9 cellular contexts compared by ENCODE assay signal in genomic region chr9:132651259-132651658, GRCh38. TPM values are rescaled to one million over a fixed set of nuclear protein-coding genes. Genes with fewer than 3 reads are reported as not detected.
DNase-seq lines count a peak whose midpoint lies in the region; ATAC-seq, FAIRE-seq and TF ChIP-seq lines count a peak whose summit lies in the region.
"Had no signal": no experiment of that assay in that cellular context is flagged by ENCODE, and none has a peak within 500 bp of the region (broad histone marks: within the 10 kb centered on the region; RNA-seq: fewer than 3 reads in every experiment).

No MANE protein-coding gene starts in this region.

- no peak overlapping the region for H3K27ac ChIP-seq in endothelial cell of umbilical vein (ENCODE audit: insufficient read depth, low read depth, low read length)
- H3K27ac ChIP-seq: tibial artery had no signal

- no peaks in the 10 kb centered on the region for H3K27me3 ChIP-seq in endothelial cell of umbilical vein (ENCODE audit: control insufficient read depth in 2 of 2, insufficient read depth in 2 of 2, low read length in 2 of 2)
- H3K27me3 ChIP-seq: tibial artery had no signal

- no peak for FAIRE-seq in endothelial cell of umbilical vein (lab: Jason Lieb, UNC)

- H3K4me1 ChIP-seq in endothelial cell of umbilical vein (ENCODE audit: control insufficient read depth, extremely low read depth, insufficient read depth, low read length): no peaks in the 10 kb centered on the region
- H3K4me1 ChIP-seq: tibial artery had no signal

- H3K79me2 ChIP-seq in endothelial cell of umbilical vein (ENCODE audit: control insufficient read depth, insufficient read depth, low read length): no peaks in the 10 kb centered on the region

- no peak for TF ChIP-seq POLR2A in endothelial cell of umbilical vein (IDR thresholded peaks at IDR 0.05; ENCODE audit: low read depth, low read length)

- peak in 1 of 2 donors; percentile 24 for TF ChIP-seq CTCF in endothelial cell of umbilical vein (IDR thresholded peaks at IDR 0.05; ENCODE audit: extremely low read depth in 1 of 2, insufficient read depth in 1 of 2, low read depth in 1 of 2, low read length in 2 of 2)

- no peak for ATAC-seq in HG02981 (IDR thresholded peaks at IDR 0.05; ENCODE audit: unreplicated experiment)

- DNase-seq in activated CD4-positive, alpha-beta T cell treated with anti-CD3 and anti-CD28 coated beads for 48 hours: peak; percentile 4
- DNase-seq in activated CD4-positive, alpha-beta T cell treated with anti-CD3 and anti-CD28 coated beads, Interleukin-2, amount 50 U/mL, for 4 hours: no peak
- DNase-seq in NCI-H69 (lab: John Stamatoyannopoulos, UW): peak; percentile 58
- peak; percentile 22 for DNase-seq in endothelial cell of umbilical vein (ENCODE audit: low read depth, low spot score)
- peak; percentile 66 for DNase-seq in stromal cell of bone marrow (ENCODE audit: low read depth)
- no peak for DNase-seq in activated effector memory CD4-positive, alpha-beta T cell treated with anti-CD3 and anti-CD28 coated beads, Interleukin-2, amount 50 U/mL, for 16 hours
- DNase-seq in GDM1 (lab: John Stamatoyannopoulos, UW): no peak
- DNase-seq: tibial artery had no signal

- no peaks in the 10 kb centered on the region for H3K9me3 ChIP-seq in endothelial cell of umbilical vein (replicated peaks; ENCODE audit: control insufficient read depth, insufficient read depth, low read length)
- H3K9me3 ChIP-seq: tibial artery had no signal

- dilution Hi-C loops in endothelial cell of umbilical vein (cut with MboI; ENCODE audit: extremely low pct_ligation_motif_present, low sequenced_read_pairs): no loop called here

- no peak overlapping the region for H3K9ac ChIP-seq in endothelial cell of umbilical vein (replicated peaks; ENCODE audit: extremely low read depth, insufficient read depth, low read length)

- H4K20me1 ChIP-seq in endothelial cell of umbilical vein (replicated peaks; ENCODE audit: control insufficient read depth, extremely low read depth, insufficient read depth, low read length): no peaks in the 10 kb centered on the region

- no peak overlapping the region for H3K4me3 ChIP-seq in endothelial cell of umbilical vein (replicated peaks in 1 of 3; ENCODE audit: insufficient read depth in 1 of 3, low read depth in 1 of 3, low read length in 3 of 3)
- H3K4me3 ChIP-seq: tibial artery had no signal

- H3K9me1 ChIP-seq in endothelial cell of umbilical vein (replicated peaks; ENCODE audit: control insufficient read depth, extremely low read depth, insufficient read depth, low read length): no peaks in the 10 kb centered on the region

- H2AFZ ChIP-seq in endothelial cell of umbilical vein (ENCODE audit: low read depth, low read length): no peak overlapping the region

- H3K36me3 ChIP-seq in endothelial cell of umbilical vein (ENCODE audit: control insufficient read depth in 2 of 2, extremely low read depth in 1 of 2, insufficient read depth in 2 of 2, low read length in 2 of 2): peaks cover 9 to 20% of the 10 kb centered on the region in 2 experiments

- CTCF ChIA-PET in endothelial cell of umbilical vein (lab: Charles Lee): interaction anchor here (1.0 kb wide), 1 partner anchor 14 kb away, joined by 3 read pairs; no protein-coding TSS in a partner anchor

- intact Hi-C loops in endothelial cell of umbilical vein (cut with micrococcal nuclease): loop anchor here (1.0 kb wide), 1 partner anchor 240 kb away; no protein-coding TSS in a partner anchor

- POLR2A ChIA-PET in endothelial cell of umbilical vein (lab: Charles Lee): no interaction called here

- H3K4me2 ChIP-seq in endothelial cell of umbilical vein (ENCODE audit: insufficient read depth, low read length): no peak overlapping the region

- BruUV-seq in endothelial cell of umbilical vein (replicated peaks; lab: Mats Ljungman, UMichigan): no TSS peak

TF ChIP-seq in endothelial cell of umbilical vein, 7 proteins besides CTCF, POLR2A, EP300 and RAD21:
- TF ChIP-seq FOS (IDR thresholded peaks at IDR 0.05; ENCODE audit: borderline replicate concordance, insufficient read depth, low read length) (no peak), JUN (IDR thresholded peaks at IDR 0.05; ENCODE audit: borderline replicate concordance, insufficient read depth, insufficient read length, low read depth) (no peak), POLR2AphosphoS5 (IDR thresholded peaks at IDR 0.05; ENCODE audit: insufficient read depth, low read depth, low read length) (no peak), GATA2 (IDR thresholded peaks at IDR 0.05; ENCODE audit: insufficient read depth, insufficient read length, low read depth, low read length) (no peak), EZH2 (IDR thresholded peaks at IDR 0.05; ENCODE audit: borderline replicate concordance, low read depth, low read length, severe bottlenecking) (no peak), MAX (IDR thresholded peaks at IDR 0.05; ENCODE audit: insufficient read depth, insufficient read length) (no peak), MYC (IDR thresholded peaks at IDR 0.05; ENCODE audit: low read depth, low read length) (no peak)

RNA-seq across cellular contexts. Expression of gene DDX31, which starts 18.5 kb away (rescaled TPM):
- 16.3 and 16.4 TPM in 2 replicates for total RNA-seq in endothelial cell of umbilical vein
- polyA plus RNA-seq in endothelial cell of umbilical vein: 6.6 and 8.0 TPM in 2 replicates
- polyA plus RNA-seq in endothelial cell of umbilical vein (2011; cell fraction: cytosol; rRNA removed): 9.3 and 10.0 TPM in 2 replicates
- 21.6 and 23.3 TPM in 2 replicates for polyA plus RNA-seq in endothelial cell of umbilical vein (2011; cell fraction: nucleus; rRNA removed)
- 15.2 and 15.4 TPM in 2 replicates for polyA plus RNA-seq in endothelial cell of umbilical vein (2012)
- 15.0 and 15.5 TPM in 2 replicates for polyA minus RNA-seq in endothelial cell of umbilical vein
- 28.3 TPM for polyA minus RNA-seq in endothelial cell of umbilical vein (2011; cell fraction: cytosol; rRNA and poly(A)+ RNA removed)
- polyA minus RNA-seq in endothelial cell of umbilical vein (2011; cell fraction: nucleus; rRNA and poly(A)+ RNA removed): 19.7 and 24.4 TPM in 2 replicates

RNA-seq across cellular contexts. Expression of gene GTF3C4, which starts 19.0 kb away (rescaled TPM):
- 17.7 and 19.2 TPM in 2 replicates for total RNA-seq in endothelial cell of umbilical vein
- polyA plus RNA-seq in endothelial cell of umbilical vein: 2.5 and 3.3 TPM in 2 replicates
- 4.3 and 4.8 TPM in 2 replicates for polyA plus RNA-seq in endothelial cell of umbilical vein (2011; cell fraction: cytosol; rRNA removed)
- polyA plus RNA-seq in endothelial cell of umbilical vein (2011; cell fraction: nucleus; rRNA removed): 3.0 and 3.7 TPM in 2 replicates
- 12.8 and 16.2 TPM in 2 replicates for polyA plus RNA-seq in endothelial cell of umbilical vein (2012)
- 9.5 and 9.6 TPM in 2 replicates for polyA minus RNA-seq in endothelial cell of umbilical vein
- 19.2 TPM for polyA minus RNA-seq in endothelial cell of umbilical vein (2011; cell fraction: cytosol; rRNA and poly(A)+ RNA removed)
- 7.1 and 7.4 TPM in 2 replicates for polyA minus RNA-seq in endothelial cell of umbilical vein (2011; cell fraction: nucleus; rRNA and poly(A)+ RNA removed)

Comparison
In these comparisons a context has a peak if more than half of its experiments do, and no peak if none do; other contexts are left out.
1. DNase-seq: peak in activated CD4-positive, alpha-beta T cell treated with anti-CD3 and anti-CD28 coated beads for 48 hours (single experiment), NCI-H69 (single experiment), endothelial cell of umbilical vein (single experiment) and stromal cell of bone marrow (single experiment); none in activated CD4-positive, alpha-beta T cell treated with anti-CD3 and anti-CD28 coated beads, Interleukin-2, amount 50 U/mL, for 4 hours (0 of 2), activated effector memory CD4-positive, alpha-beta T cell treated with anti-CD3 and anti-CD28 coated beads, Interleukin-2, amount 50 U/mL, for 16 hours (single experiment) and GDM1 (single experiment).